16 cellular contexts compared by ENCODE assay signal in genomic region chr17:31583795-31584340, GRCh38.
DNase-seq lines count a peak whose midpoint lies in the region; ATAC-seq and TF ChIP-seq lines count a peak whose summit lies in the region.
"Had no signal": no experiment of that assay in that cellular context is flagged by ENCODE, and none has a peak within 500 bp of the region (broad histone marks: within the 10 kb centered on the region; RNA-seq: fewer than 3 reads in every experiment).

No MANE protein-coding gene starts in this region.

- H3K4me3 ChIP-seq in epithelial cell of esophagus (ENCODE audit: low read length) (no peak overlapping the region), subcutaneous abdominal adipose tissue (ENCODE audit: low read depth in 1 of 5, low read length in 5 of 5) (no peak overlapping the region), right cardiac atrium (ENCODE audit: low read length) (no peak overlapping the region)

- DNase-seq in NCI-H146 (lab: John Stamatoyannopoulos, UW), result peak; percentile 38
- peak; percentile 67 for DNase-seq in NCI-H748 (lab: John Stamatoyannopoulos, UW; ENCODE audit: unreplicated experiment)
- peak; percentile 36 for DNase-seq in epithelial cell of esophagus (ENCODE audit: low read depth)
- no peak for DNase-seq in epidermal melanocyte (ENCODE audit: insufficient read length, low spot score)
- DNase-seq in right cardiac atrium, result no peak
- DNase-seq in ecto neural progenitor cell (ENCODE audit: low spot score), result no peak
- DNase-seq: DND-41, H7, Kasumi-1, MM.1S, NCI-H1092 treated with DMSO at 0.1 percent for 48 hours, NCI-H1694, NCI-H2081 treated with DMSO at 0.1 percent for 48 hours, SW 1271 had no signal

- WGBS in right cardiac atrium, result 80% methylated on average over 6 of the region's 6 CpGs

- H3K4me1 ChIP-seq in subcutaneous abdominal adipose tissue (ENCODE audit: control insufficient read depth in 5 of 5, insufficient read depth in 5 of 5, low read length in 5 of 5) (peaks cover 21 to 75% (median 67%) of the 10 kb centered on the region in 5 donors), right cardiac atrium (ENCODE audit: control insufficient read depth, insufficient read depth, low read length) (peaks cover 16% of the 10 kb centered on the region)

- intact Hi-C loops in right cardiac atrium (cut with DNase I), result no loop called here

- TF ChIP-seq CTCF in epithelial cell of esophagus (IDR thresholded peaks at IDR 0.05; ENCODE audit: insufficient read depth, low read depth, low read length, missing control alignments), result no peak

- peaks cover 0 to 11% (median 8%) of the 10 kb centered on the region in 5 donors for H3K36me3 ChIP-seq in subcutaneous abdominal adipose tissue (ENCODE audit: control insufficient read depth in 5 of 5, insufficient read depth in 5 of 5, low read length in 5 of 5)

- no peak for ATAC-seq in right cardiac atrium
- ATAC-seq: Right ventricle myocardium inferior had no signal

- H3K27me3 ChIP-seq in subcutaneous abdominal adipose tissue (ENCODE audit: control insufficient read depth in 5 of 5, insufficient read depth in 4 of 5, low read length in 5 of 5), result no peaks in the 10 kb centered on the region
- H3K27me3 ChIP-seq in right cardiac atrium (ENCODE audit: control insufficient read depth, insufficient read depth), result no peaks in the 10 kb centered on the region

- H3K9ac ChIP-seq in subcutaneous abdominal adipose tissue (ENCODE audit: low read length in 5 of 5), result no peak overlapping the region

- no peaks in the 10 kb centered on the region for H3K9me3 ChIP-seq in subcutaneous abdominal adipose tissue (ENCODE audit: control insufficient read depth in 5 of 5, low read length in 5 of 5)
- no peaks in the 10 kb centered on the region for H3K9me3 ChIP-seq in right cardiac atrium (ENCODE audit: control insufficient read depth, low read length)

- peak overlapping the region; percentile 54 for H3K27ac ChIP-seq in subcutaneous abdominal adipose tissue (ENCODE audit: low read depth, low read length)
- no peak overlapping the region for H3K27ac ChIP-seq in right cardiac atrium (ENCODE audit: low read length)

Comparison
In these comparisons a context has a peak if more than half of its experiments do, and no peak if none do; other contexts are left out.
1. DNase-seq: peak in NCI-H146 (single experiment), NCI-H748 (single experiment) and epithelial cell of esophagus (single experiment); none in epidermal melanocyte (single experiment), right cardiac atrium (0 of 3) and ecto neural progenitor cell (single experiment).